In genomic region chr4:78185117-78185516, GRCh38 we compare ENCODE assay signal across 18 cellular contexts.
"Had no signal": no experiment of that assay in that cellular context is flagged by ENCODE, and none has a peak within 500 bp of the region (broad histone marks: within the 10 kb centered on the region; RNA-seq: fewer than 3 reads in every experiment).

No MANE protein-coding gene starts in this region.

- H3K9ac ChIP-seq: parathyroid adenoma had no signal

- H3K4me3 Mint-ChIP-seq: activated naive CD4-positive, alpha-beta T cell treated with anti-CD3 and anti-CD28 coated beads, Interleukin-2, amount 10 ng/mL, durations not matched to agents 7 days and 5 days; activated naive CD8-positive, alpha-beta T cell treated with anti-CD3 and anti-CD28 coated beads, Interleukin-2, amount 10 ng/mL, durations not matched to agents 7 days and 5 days; activated T-cell treated with anti-CD3 and anti-CD28 coated beads, Interleukin-2, amount 50 U/mL, for 24 hours; nephron progenitor cell had no signal

- H3K4me3 ChIP-seq: heart right ventricle, right atrium auricular region, transverse colon had no signal

- DNase-seq: activated CD4-positive, alpha-beta T cell treated with anti-CD3 and anti-CD28 coated beads for 48 hours; activated CD4-positive, alpha-beta T cell treated with anti-CD3 and anti-CD28 coated beads, Interleukin-2, amount 50 U/mL, for 48 hours; activated CD8-positive, alpha-beta memory T cell treated with anti-CD3 and anti-CD28 coated beads for 24 hours; activated gamma-delta T cell; activated naive CD4-positive, alpha-beta T cell treated with anti-CD3 and anti-CD28 coated beads, Interleukin-2, amount 10 ng/mL, durations not matched to agents 7 days and 5 days; activated naive CD8-positive, alpha-beta T cell treated with anti-CD3 and anti-CD28 coated beads, Interleukin-2, amount 10 ng/mL, durations not matched to agents 7 days and 5 days; activated T-cell treated with anti-CD3 and anti-CD28 coated beads, Interleukin-2, amount 50 U/mL, for 24 hours; caudate nucleus; heart right ventricle; left ventricle myocardium superior; nephron progenitor cell; stimulated activated CD4-positive, alpha-beta T cell treated with anti-CD3 and anti-CD28 coated beads, Interleukin-2, amount 100 ng/mL, for 48 hours; stimulated activated naive CD4-positive, alpha-beta T cell treated with Interleukin-2 at 50 U/mL for 16 hours; transverse colon had no signal

- H3K9me3 ChIP-seq: heart right ventricle, right atrium auricular region, transverse colon had no signal

- H2AFZ ChIP-seq: parathyroid adenoma had no signal

- H3K27me3 Mint-ChIP-seq: activated naive CD4-positive, alpha-beta T cell treated with anti-CD3 and anti-CD28 coated beads, Interleukin-2, amount 10 ng/mL, durations not matched to agents 7 days and 5 days; activated T-cell treated with anti-CD3 and anti-CD28 coated beads, Interleukin-2, amount 50 U/mL, for 24 hours had no signal

- H3K4me1 Mint-ChIP-seq: activated naive CD4-positive, alpha-beta T cell treated with anti-CD3 and anti-CD28 coated beads, Interleukin-2, amount 10 ng/mL, durations not matched to agents 7 days and 5 days; activated naive CD8-positive, alpha-beta T cell treated with anti-CD3 and anti-CD28 coated beads, Interleukin-2, amount 10 ng/mL, durations not matched to agents 7 days and 5 days had no signal

- H3K27ac Mint-ChIP-seq: activated naive CD4-positive, alpha-beta T cell treated with anti-CD3 and anti-CD28 coated beads, Interleukin-2, amount 10 ng/mL, durations not matched to agents 7 days and 5 days; activated naive CD8-positive, alpha-beta T cell treated with anti-CD3 and anti-CD28 coated beads, Interleukin-2, amount 10 ng/mL, durations not matched to agents 7 days and 5 days; activated T-cell treated with anti-CD3 and anti-CD28 coated beads, Interleukin-2, amount 50 U/mL, for 24 hours had no signal

- H3K27ac ChIP-seq: foreskin keratinocyte, heart right ventricle, parathyroid adenoma, right atrium auricular region, transverse colon had no signal

- H3K9me3 Mint-ChIP-seq: activated naive CD4-positive, alpha-beta T cell treated with anti-CD3 and anti-CD28 coated beads, Interleukin-2, amount 10 ng/mL, durations not matched to agents 7 days and 5 days; activated naive CD8-positive, alpha-beta T cell treated with anti-CD3 and anti-CD28 coated beads, Interleukin-2, amount 10 ng/mL, durations not matched to agents 7 days and 5 days; activated T-cell treated with anti-CD3 and anti-CD28 coated beads, Interleukin-2, amount 50 U/mL, for 24 hours had no signal

- H3K36me3 Mint-ChIP-seq: activated naive CD4-positive, alpha-beta T cell treated with anti-CD3 and anti-CD28 coated beads, Interleukin-2, amount 10 ng/mL, durations not matched to agents 7 days and 5 days had no signal

- H3K79me2 ChIP-seq: parathyroid adenoma had no signal

- H3K27me3 ChIP-seq: foreskin keratinocyte, heart right ventricle, right atrium auricular region, transverse colon had no signal

- H3K4me1 ChIP-seq: foreskin keratinocyte, parathyroid adenoma, right atrium auricular region had no signal

- H3K36me3 ChIP-seq: heart right ventricle, right atrium auricular region, transverse colon had no signal

- ATAC-seq: esophagus mucosa, heart right ventricle, left ventricle myocardium superior had no signal
